Comparison of ENCODE assay signal across 8 cellular contexts in genomic region chr2:95192891-95193290, GRCh38. TPM values are rescaled to one million over a fixed set of nuclear protein-coding genes. Genes with fewer than 3 reads are reported as not detected.
DNase-seq lines count a peak whose midpoint lies in the region; ATAC-seq and TF ChIP-seq lines count a peak whose summit lies in the region.
"Not testable (repeated sequence)": the region's sequence is repeated elsewhere in the genome, so short reads cannot be mapped to it uniquely, and the experiment has no call there.

No MANE protein-coding gene starts in this region.

- not testable (repeated sequence) for H3K4me1 ChIP-seq in Karpas-422 (ENCODE audit: low read length)

- H3K79me2 ChIP-seq in Karpas-422 (ENCODE audit: low read length), result not testable (repeated sequence)

- H3K9me3 ChIP-seq in Karpas-422 (ENCODE audit: low read length), result not testable (repeated sequence)

- not testable (repeated sequence) for H3K36me3 Mint-ChIP-seq in T-cell; activated T-cell treated with anti-CD3 and anti-CD28 coated beads, Interleukin-2, amount 50 U/mL, for 72 hours (ENCODE audit: insufficient read depth in 2 of 2); stimulated activated effector memory CD8-positive, alpha-beta T cell treated with anti-CD3 and anti-CD28 coated beads, Interleukin-12 subunit alpha, Interleukin-12 subunit beta, amount 100 ng/mL, for 72 hours

- CTCF ChIA-PET in T-cell (lab: Charles Lee), result not testable (repeated sequence)

- H3K27ac ChIP-seq in Karpas-422 (ENCODE audit: low read length); dorsolateral prefrontal cortex: not testable (repeated sequence)

- TF ChIP-seq CTCF in dorsolateral prefrontal cortex (IDR thresholded peaks at IDR 0.05 in 54 of 56, conservative IDR thresholded peaks at IDR 0.05 in 2 of 56; ENCODE audit: low read depth in 1 of 56, partially characterized antibody in 56 of 56), result peak in 55 of 56 donors; percentile 24 to 74 (median 61)

- H3K27me3 Mint-ChIP-seq in T-cell, result peaks cover 20 to 22% of the 10 kb centered on the region in 2 donors
- peaks cover 13% of the 10 kb centered on the region for H3K27me3 Mint-ChIP-seq in activated T-cell treated with anti-CD3 and anti-CD28 coated beads, Interleukin-2, amount 50 U/mL, for 72 hours (ENCODE audit: low read depth)

- not testable (repeated sequence) for H3K36me3 ChIP-seq in Karpas-422 (ENCODE audit: insufficient read depth, low read length)

- H2AFZ ChIP-seq in Karpas-422 (ENCODE audit: low read length), result not testable (repeated sequence)

- H3K9me2 ChIP-seq in Karpas-422 (replicated peaks; ENCODE audit: insufficient read depth, low read length), result not testable (repeated sequence)

- not testable (repeated sequence) for H3K4me3 Mint-ChIP-seq in T-cell; activated T-cell treated with anti-CD3 and anti-CD28 coated beads, Interleukin-2, amount 50 U/mL, for 72 hours; stimulated activated effector memory CD8-positive, alpha-beta T cell treated with anti-CD3 and anti-CD28 coated beads, Interleukin-12 subunit alpha, Interleukin-12 subunit beta, amount 100 ng/mL, for 72 hours

- H4K20me1 ChIP-seq in Karpas-422 (ENCODE audit: insufficient read depth, low read depth, low read length), result not testable (repeated sequence)

- not testable (repeated sequence) for H3K4me2 ChIP-seq in Karpas-422 (ENCODE audit: low read depth, low read length, poor library complexity, severe bottlenecking)

- H3K9ac ChIP-seq in Karpas-422 (ENCODE audit: low read length), result not testable (repeated sequence)

- DNase-seq in CD1c-positive myeloid dendritic cell (ENCODE audit: extremely low spot score) (peak; percentile 33), Karpas-422 (peak; percentile 60), T-cell (peak in 23 of 34 experiments; percentile 2 to 47 (median 12)), dorsolateral prefrontal cortex (peak; percentile 66 to 84 (median 79)), iris pigment epithelial cell (ENCODE audit: low read depth) (peak; percentile 12), posterior vena cava (ENCODE audit: low spot score) (peak; percentile 90)
- peak; percentile 58 to 63 for DNase-seq in activated T-cell treated with anti-CD3 and anti-CD28 coated beads, Interleukin-2, amount 50 U/mL, for 72 hours
- peak; percentile 31 to 68 for DNase-seq in stimulated activated effector memory CD8-positive, alpha-beta T cell treated with anti-CD3 and anti-CD28 coated beads, Interleukin-12 subunit alpha, Interleukin-12 subunit beta, amount 100 ng/mL, for 72 hours (ENCODE audit: low spot score in 2 of 2)

- POLR2A ChIA-PET in T-cell (lab: Charles Lee), result not testable (repeated sequence)

- H3K4me3 ChIP-seq in Karpas-422 (ENCODE audit: low read length); dorsolateral prefrontal cortex: not testable (repeated sequence)

- not testable (repeated sequence) for H3K4me1 Mint-ChIP-seq in T-cell; activated T-cell treated with anti-CD3 and anti-CD28 coated beads, Interleukin-2, amount 50 U/mL, for 72 hours (ENCODE audit: low read depth); stimulated activated effector memory CD8-positive, alpha-beta T cell treated with anti-CD3 and anti-CD28 coated beads, Interleukin-12 subunit alpha, Interleukin-12 subunit beta, amount 100 ng/mL, for 72 hours

- H3K27ac Mint-ChIP-seq in T-cell; activated T-cell treated with anti-CD3 and anti-CD28 coated beads, Interleukin-2, amount 50 U/mL, for 72 hours; stimulated activated effector memory CD8-positive, alpha-beta T cell treated with anti-CD3 and anti-CD28 coated beads, Interleukin-12 subunit alpha, Interleukin-12 subunit beta, amount 100 ng/mL, for 72 hours: not testable (repeated sequence)

- intact Hi-C loops in dorsolateral prefrontal cortex (cut with DNase I); posterior vena cava (cut with DNase I): not testable (repeated sequence)

- not testable (repeated sequence) for H3K9me3 Mint-ChIP-seq in T-cell; activated T-cell treated with anti-CD3 and anti-CD28 coated beads, Interleukin-2, amount 50 U/mL, for 72 hours; stimulated activated effector memory CD8-positive, alpha-beta T cell treated with anti-CD3 and anti-CD28 coated beads, Interleukin-12 subunit alpha, Interleukin-12 subunit beta, amount 100 ng/mL, for 72 hours

- not testable (repeated sequence) for ATAC-seq in T-cell (replicated peaks in 1 of 4); activated T-cell treated with anti-CD3 and anti-CD28 coated beads, Interleukin-2, amount 50 U/mL, for 72 hours (replicated peaks in 1 of 2); stimulated activated effector memory CD8-positive, alpha-beta T cell treated with anti-CD3 and anti-CD28 coated beads, Interleukin-12 subunit alpha, Interleukin-12 subunit beta, amount 100 ng/mL, for 72 hours

- H3K27me3 ChIP-seq in Karpas-422 (ENCODE audit: low read length); dorsolateral prefrontal cortex: not testable (repeated sequence)

RNA-seq across cellular contexts. Expression of gene ZNF892, which starts 14.4 kb away (rescaled TPM):
- 1.1 and 3.5 TPM in 2 replicates for total RNA-seq in Karpas-422 (2014; rRNA removed; shearing (Covaris generic); ENCODE audit: low replicate concordance)
- 1 to 10 TPM; 2.7 to 6.0 (median 4.1) TPM for total RNA-seq in T-cell
- total RNA-seq in activated T-cell treated with anti-CD3 and anti-CD28 coated beads, Interleukin-2, amount 50 U/mL, for 72 hours, result 1 to 10 TPM; 4.1 to 7.2 TPM
- 10 to 100 TPM; 11.3 to 29.3 (median 18.7) TPM for total RNA-seq in dorsolateral prefrontal cortex
- total RNA-seq in posterior vena cava, result 1 to 10 TPM; 4.1 to 4.8 TPM

RNA-seq across cellular contexts. Expression of gene ZNF2, which starts 27.3 kb away (rescaled TPM):
- 3.8 and 7.1 TPM in 2 replicates for total RNA-seq in Karpas-422 (2014; rRNA removed; shearing (Covaris generic); ENCODE audit: low replicate concordance)
- total RNA-seq in T-cell (1 to 10 TPM; 1.8 to 8.2 (median 7.5) TPM), dorsolateral prefrontal cortex (1 to 10 TPM; 4.3 to 9.8 (median 6.6) TPM), posterior vena cava (1 to 10 TPM; 2.2 to 2.7 TPM)
- 1 to 10 TPM; 3.0 to 4.7 TPM for total RNA-seq in activated T-cell treated with anti-CD3 and anti-CD28 coated beads, Interleukin-2, amount 50 U/mL, for 72 hours

RNA-seq across cellular contexts. Expression of gene ZNF514, which starts 33.2 kb away (rescaled TPM):
- total RNA-seq in Karpas-422 (2014; rRNA removed; shearing (Covaris generic); ENCODE audit: low replicate concordance), result 9.5 and 15.0 TPM in 2 replicates
- total RNA-seq in T-cell, result 10 to 100 TPM; 11.8 to 29.2 (median 25.5) TPM
- 10 to 100 TPM; 12.3 to 15.3 TPM for total RNA-seq in activated T-cell treated with anti-CD3 and anti-CD28 coated beads, Interleukin-2, amount 50 U/mL, for 72 hours
- 10 to 100 TPM; 17.2 to 58.5 (median 36.2) TPM for total RNA-seq in dorsolateral prefrontal cortex
- total RNA-seq in posterior vena cava, result 10 to 100 TPM; 12.2 to 14.9 TPM

Comparison
In these comparisons a context has a peak if more than half of its experiments do, and no peak if none do; other contexts are left out.
1. DNase-seq: peak in every context shown above with its lines; median percentile 90 in posterior vena cava; 79 in dorsolateral prefrontal cortex; 60 in activated T-cell treated with anti-CD3 and anti-CD28 coated beads, Interleukin-2, amount 50 U/mL, for 72 hours; 60 in Karpas-422; 50 in stimulated activated effector memory CD8-positive, alpha-beta T cell treated with anti-CD3 and anti-CD28 coated beads, Interleukin-12 subunit alpha, Interleukin-12 subunit beta, amount 100 ng/mL, for 72 hours; 33 in CD1c-positive myeloid dendritic cell; 12 in T-cell; 12 in iris pigment epithelial cell.